In genomic region chr18:74501386-74501785, GRCh38 we compare ENCODE assay signal across 12 cellular contexts. TPM values are rescaled to one million over a fixed set of nuclear protein-coding genes. Genes with fewer than 3 reads are reported as not detected.
DNase-seq lines count a peak whose midpoint lies in the region; ATAC-seq and TF ChIP-seq lines count a peak whose summit lies in the region.
"Had no signal": no experiment of that assay in that cellular context is flagged by ENCODE, and none has a peak within 500 bp of the region (broad histone marks: within the 10 kb centered on the region; RNA-seq: fewer than 3 reads in every experiment).

No MANE protein-coding gene starts in this region.

- 43 to 60% methylated on average over 4 of the region's 4 CpGs for WGBS in esophagus squamous epithelium, 2 donors
- 80 to 85% methylated on average over 4 of the region's 4 CpGs for WGBS in aorta, 2 donors

- H3K9me3 ChIP-seq in DND-41 (ENCODE audit: insufficient read depth, low read length, severe bottlenecking): no peaks in the 10 kb centered on the region
- H3K9me3 ChIP-seq in SK-N-MC (ENCODE audit: low read depth, low read length): no peaks in the 10 kb centered on the region
- H3K9me3 ChIP-seq in esophagus squamous epithelium: no peaks in the 10 kb centered on the region
- no peaks in the 10 kb centered on the region for H3K9me3 ChIP-seq in aorta (ENCODE audit: control insufficient read depth, low read length)

- H3K4me1 ChIP-seq in DND-41 (ENCODE audit: insufficient read depth, low read length) (peaks cover 43% of the 10 kb centered on the region), esophagus squamous epithelium (peaks cover 21 to 58% (median 27%) of the 10 kb centered on the region in 3 donors), aorta (ENCODE audit: control insufficient read depth in 1 of 2, insufficient read depth in 2 of 2, low read length in 2 of 2) (no peaks in the 10 kb centered on the region)

- H3K36me3 ChIP-seq in DND-41 (ENCODE audit: insufficient read depth, low read length) (peaks cover 67% of the 10 kb centered on the region), SK-N-MC (ENCODE audit: insufficient read depth, low read length) (peaks cover 20% of the 10 kb centered on the region), esophagus squamous epithelium (peaks cover 11 to 55% (median 28%) of the 10 kb centered on the region in 3 donors), aorta (ENCODE audit: control insufficient read depth in 1 of 2, insufficient read depth in 2 of 2, low read length in 1 of 2) (peaks cover 0 to 2% of the 10 kb centered on the region in 2 donors)

- H3K27ac ChIP-seq in DND-41 (ENCODE audit: low read length): no peak overlapping the region
- peak overlapping the region; percentile 11; the same call in 1 of the 2 replicates for H3K27ac ChIP-seq in SK-N-MC
- peak overlapping the region; percentile 89 to 98 (median 97) for H3K27ac ChIP-seq in esophagus squamous epithelium
- no peak overlapping the region for H3K27ac ChIP-seq in aorta (ENCODE audit: low read depth in 1 of 2, low read length in 2 of 2)
- H3K27ac ChIP-seq: PC-9 had no signal

- H3K4me2 ChIP-seq in DND-41 (ENCODE audit: insufficient read depth, low read length): peak overlapping the region; percentile 24; the same call in 1 of the 2 replicates
- H3K4me2 ChIP-seq: PC-9 had no signal

- no peak for DNase-seq in DND-41
- DNase-seq in SK-N-MC (ENCODE audit: low read depth, low spot score): no peak
- no peak for DNase-seq in esophagus squamous epithelium (lab: John Stamatoyannopoulos, UW)
- DNase-seq in renal cortical epithelial cell (ENCODE audit: low read depth): peak; percentile 79
- no peak for DNase-seq in aorta
- no peak for DNase-seq in DMS79 treated with DMSO at 0.1 percent for 48 hours (lab: John Stamatoyannopoulos, UW)
- no peak for DNase-seq in COLO668 (lab: John Stamatoyannopoulos, UW; ENCODE audit: unreplicated experiment)
- no peak for DNase-seq in erythroblast (lab: John Stamatoyannopoulos, UW)
- DNase-seq: activated CD8-positive, alpha-beta memory T cell treated with anti-CD3 and anti-CD28 coated beads for 24 hours; cortex of kidney; PC-9 had no signal

- intact Hi-C loops in esophagus squamous epithelium (cut with DNase I) (no loop called here), aorta (cut with DNase I) (no loop called here)

- no peak overlapping the region for H2AFZ ChIP-seq in DND-41 (ENCODE audit: low read depth, low read length)
- H2AFZ ChIP-seq: PC-9 had no signal

- no peak overlapping the region for H3K4me3 ChIP-seq in DND-41 (ENCODE audit: low read depth in 1 of 2, low read length in 2 of 2)
- H3K4me3 ChIP-seq in SK-N-MC: no peak overlapping the region
- peak overlapping the region in 3 of 4 donors; percentile 2 to 61 (median 27) for H3K4me3 ChIP-seq in esophagus squamous epithelium
- H3K4me3 ChIP-seq in aorta (ENCODE audit: low read length in 2 of 2): no peak overlapping the region
- H3K4me3 ChIP-seq: PC-9 had no signal

- H3K79me2 ChIP-seq in DND-41 (ENCODE audit: insufficient read depth, low read length): peaks cover 53% of the 10 kb centered on the region

- H3K27me3 ChIP-seq in DND-41 (ENCODE audit: insufficient read depth, low read length, poor library complexity): no peaks in the 10 kb centered on the region
- H3K27me3 ChIP-seq in esophagus squamous epithelium: no peaks in the 10 kb centered on the region
- no peaks in the 10 kb centered on the region for H3K27me3 ChIP-seq in aorta (ENCODE audit: control insufficient read depth in 1 of 2, insufficient read depth in 2 of 2, low read length in 1 of 2)

- no peak for TF ChIP-seq CTCF in DND-41 (IDR thresholded peaks at IDR 0.05; ENCODE audit: borderline replicate concordance, extremely low read depth, low read length, poor library complexity, severe bottlenecking)
- no peak for TF ChIP-seq CTCF in esophagus squamous epithelium (IDR thresholded peaks at IDR 0.05)

- TF ChIP-seq POLR2A in esophagus squamous epithelium (IDR thresholded peaks at IDR 0.05) (no peak), erythroblast (IDR thresholded peaks at IDR 0.05; ENCODE audit: low read length) (no peak)

- no peaks in the 10 kb centered on the region; the same call in 1 of the 2 replicates for H4K20me1 ChIP-seq in DND-41 (ENCODE audit: insufficient read depth, low read length)

- H3K9ac ChIP-seq in DND-41 (ENCODE audit: low read depth, low read length): no peak overlapping the region
- H3K9ac ChIP-seq in SK-N-MC (ENCODE audit: insufficient read length): no peak overlapping the region

- ATAC-seq in DND-41 (ENCODE audit: insufficient read depth, low read depth) (no peak), aorta (ENCODE audit: low FRiP score) (no peak)

RNA-seq across cellular contexts. Expression of gene CNDP2, which starts 5.2 kb away (rescaled TPM):
- total RNA-seq in esophagus squamous epithelium (100 to 1,000 TPM in 2 of 4 donors, 10 to 100 TPM in 2; 66.6 to 136 (median 87.9) TPM), renal cortical epithelial cell (467 and 835 TPM in 2 replicates), aorta (10 to 100 TPM; 74.0 to 99.2 TPM)
- 10 to 100 TPM; 26.7 to 74.5 TPM for polyA plus RNA-seq in aorta

RNA-seq across cellular contexts. Expression of gene CNDP1, which starts 32.9 kb away (rescaled TPM):
- not detected for total RNA-seq in esophagus squamous epithelium
- total RNA-seq in renal cortical epithelial cell: under 0.01 and 0.05 TPM in 2 replicates
- under 1 TPM in 1 of 2 donors, not detected in 1; 0.49 TPM for total RNA-seq in aorta
- 1 to 10 TPM in 1 of 2 donors, not detected in 1; 5.4 TPM for polyA plus RNA-seq in aorta
- total RNA-seq: Daoy, PC-9 had no signal

RNA-seq across cellular contexts. Expression of gene DIPK1C, which starts 44.3 kb away (rescaled TPM):
- total RNA-seq in esophagus squamous epithelium (not detected), renal cortical epithelial cell (not detected in 2 replicates), aorta (not detected)
- polyA plus RNA-seq in aorta: under 1 TPM in 1 of 2 donors, not detected in 1; 0.36 TPM
- total RNA-seq: Daoy, PC-9 had no signal

Comparison
In these comparisons a context has a peak if more than half of its experiments do, and no peak if none do; other contexts are left out.
1. H3K27ac ChIP-seq: peak in SK-N-MC (single experiment) and esophagus squamous epithelium (4 of 4); none in DND-41 (single experiment) and aorta (0 of 2).
2. H3K4me3 ChIP-seq: peak in esophagus squamous epithelium (3 of 4); none in DND-41 (0 of 2), SK-N-MC (single experiment) and aorta (0 of 2).